Comparison of ENCODE assay signal across 8 cellular contexts in the genomic region with DNA sequence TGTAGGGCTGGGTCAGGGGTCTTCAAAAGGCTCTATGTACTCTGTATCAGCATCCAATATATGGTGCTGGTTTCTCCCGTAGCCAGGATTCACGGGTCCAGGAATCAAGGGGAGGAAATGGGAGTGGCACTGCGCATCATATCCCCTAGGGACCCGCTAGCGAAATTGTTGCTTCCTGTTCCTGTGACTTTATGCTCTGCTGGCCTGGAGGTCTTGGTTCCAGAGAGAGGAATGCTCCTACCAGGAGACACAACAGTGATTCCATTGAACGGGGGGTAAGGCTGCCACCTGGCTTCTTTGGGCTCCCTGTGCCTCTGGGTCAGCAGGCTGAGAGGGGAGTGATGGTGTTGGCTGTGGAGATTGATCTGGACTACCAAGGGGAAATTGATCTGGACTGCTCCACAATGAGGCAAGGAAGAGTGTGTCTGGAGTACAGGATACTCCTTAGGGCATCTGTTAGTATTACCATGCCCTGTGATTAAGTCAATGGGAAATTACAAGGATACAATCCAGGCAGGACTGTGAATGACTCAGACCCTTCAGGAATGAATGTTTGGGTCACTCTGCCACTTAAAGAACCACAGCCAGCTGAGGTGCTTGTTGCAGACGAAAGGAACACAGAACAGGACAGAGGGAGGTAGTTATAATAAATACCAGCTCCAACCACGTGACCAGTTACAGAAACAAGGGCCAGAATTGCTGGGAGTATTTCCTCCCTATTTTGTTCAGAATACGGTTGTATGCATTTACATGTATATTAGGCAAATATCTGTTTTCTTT. TPM values are rescaled to one million over a fixed set of nuclear protein-coding genes. Genes with fewer than 3 reads are reported as not detected.
DNase-seq lines count a peak whose midpoint lies in the region; ATAC-seq and TF ChIP-seq lines count a peak whose summit lies in the region.

No MANE protein-coding gene starts in this region.

- H4K20me1 ChIP-seq in HCT116 (ENCODE audit: insufficient read depth), result no peaks in the 10 kb centered on the region

- BruUV-seq in HCT116 (replicated peaks; lab: Mats Ljungman, UMichigan), result no TSS peak

- peak; percentile 71 for ATAC-seq in HCT116
- peak; percentile 61 for ATAC-seq in activated B cell treated with CpG ODN at 0.5 μM for 24 hours (ENCODE audit: low read depth)
- peak; percentile 40 to 62 for ATAC-seq in left cardiac atrium

- H3K4me1 ChIP-seq in HCT116 (ENCODE audit: control insufficient read depth in 1 of 2, insufficient read depth in 2 of 2, low read length in 2 of 2) (peaks cover 39 to 60% of the 10 kb centered on the region in 2 experiments), stomach smooth muscle (ENCODE audit: control insufficient read depth, insufficient read depth, low read length) (peaks cover 48% of the 10 kb centered on the region)

- H3K4me3 ChIP-seq in HCT116 (replicated peaks in 1 of 2; ENCODE audit: low read depth in 1 of 2, low read length in 2 of 2) (peak overlapping the region in 1 of 2 experiments; percentile 5; a peak in 1 of 4 replicates), stomach smooth muscle (ENCODE audit: low read length in 2 of 2) (peak overlapping the region; percentile 29 to 37)

- H3K9me2 ChIP-seq in HCT116 (ENCODE audit: insufficient read depth), result no peaks in the 10 kb centered on the region

- H3K27me3 Mint-ChIP-seq in activated B cell treated with CpG ODN at 0.5 μM for 24 hours, result no peaks in the 10 kb centered on the region

- RAD21 ChIA-PET in HCT116 (lab: Charles Lee; ENCODE audit: low non-redundant PET in 1 of 2, low total read pairs in 2 of 2, uncharacterized antibody in 2 of 2, unreplicated experiment in 2 of 2), result no interaction called here

- H3K4me1 Mint-ChIP-seq in activated B cell treated with CpG ODN at 0.5 μM for 24 hours, result peaks cover 28% of the 10 kb centered on the region

- H3K79me2 ChIP-seq in HCT116 (ENCODE audit: insufficient read depth, low read length), result peaks cover 81% of the 10 kb centered on the region

- H3K4me2 ChIP-seq in HCT116 (ENCODE audit: low read length), result peak overlapping the region; percentile 64

- POLR2A ChIA-PET in HCT116 (lab: Charles Lee) (no interaction called here), activated B cell treated with CpG ODN at 0.5 μM for 24 hours (lab: Charles Lee) (interaction anchor here (0.6 kb wide), 1 partner anchor 917 kb away, joined by 4 read pairs; no protein-coding TSS in a partner anchor)

- H3K27ac ChIP-seq in HCT116 (ENCODE audit: low read depth, low read length) (peak overlapping the region; percentile 65), stomach smooth muscle (ENCODE audit: low read length) (peak overlapping the region; percentile 55)

- no peak; the same call in 1 of the 2 replicates for TF ChIP-seq RAD21 in HCT116 (IDR thresholded peaks at IDR 0.05; ENCODE audit: low read depth)

- H3K27me3 ChIP-seq in HCT116 (ENCODE audit: insufficient read depth, low read length) (no peaks in the 10 kb centered on the region), stomach smooth muscle (ENCODE audit: control insufficient read depth in 1 of 2, insufficient read depth in 2 of 2, low read length in 2 of 2) (no peaks in the 10 kb centered on the region)

- DNase-seq in HCT116 (ENCODE audit: low read depth, low spot score) (peak; percentile 75), activated B cell treated with CpG ODN at 0.5 μM for 24 hours (no peak), left cardiac atrium (no peak), medulla oblongata (ENCODE audit: extremely low spot score) (no peak), NCI-H1105 (lab: John Stamatoyannopoulos, UW) (no peak), NOMO-1 (lab: John Stamatoyannopoulos, UW; ENCODE audit: unreplicated experiment in 2 of 2) (no peak)
- DNase-seq in activated naive CD4-positive, alpha-beta T cell treated with anti-CD3 and anti-CD28 coated beads, Interleukin-2, amount 50 U/mL, for 16 hours, result no peak

- H3K36me3 ChIP-seq in HCT116 (ENCODE audit: control insufficient read depth in 1 of 2, insufficient read depth in 2 of 2, low read length in 2 of 2) (no peaks in the 10 kb centered on the region), stomach smooth muscle (ENCODE audit: control insufficient read depth in 2 of 2, insufficient read depth in 2 of 2, low read length in 2 of 2) (peaks cover 0 to 5% of the 10 kb centered on the region in 2 donors)

- H3K4me3 Mint-ChIP-seq in activated B cell treated with CpG ODN at 0.5 μM for 24 hours, result peak overlapping the region; percentile 57

- H3K36me3 Mint-ChIP-seq in activated B cell treated with CpG ODN at 0.5 μM for 24 hours (ENCODE audit: low read depth), result no peaks in the 10 kb centered on the region

- H3K9ac ChIP-seq in HCT116 (ENCODE audit: low read length) (peak overlapping the region; percentile 38), stomach smooth muscle (ENCODE audit: low read length in 2 of 2) (peak overlapping the region in 1 of 2 donors; percentile 61)

- TF ChIP-seq POLR2A in HCT116 (IDR thresholded peaks at IDR 0.05; ENCODE audit: borderline replicate concordance, extremely low read depth, insufficient read depth, insufficient read length), result no peak

- H3K9me3 ChIP-seq in HCT116 (ENCODE audit: control insufficient read depth in 1 of 2, insufficient read depth in 1 of 2, low read depth in 1 of 2, low read length in 2 of 2), result no peaks in the 10 kb centered on the region
- no peaks in the 10 kb centered on the region for H3K9me3 ChIP-seq in stomach smooth muscle (ENCODE audit: control insufficient read depth in 2 of 2, low read length in 2 of 2)

- intact Hi-C loops in HCT116 (cut with micrococcal nuclease), result no loop called here
- intact Hi-C loops in activated B cell treated with CpG ODN at 0.5 μM for 24 hours (cut with micrococcal nuclease), result no loop called here
- intact Hi-C loops in left cardiac atrium (cut with DNase I), result no loop called here

- no peak overlapping the region for H3K27ac Mint-ChIP-seq in activated B cell treated with CpG ODN at 0.5 μM for 24 hours

- CTCF ChIA-PET in HCT116 (lab: Charles Lee) (no interaction called here), activated B cell treated with CpG ODN at 0.5 μM for 24 hours (lab: Charles Lee) (no interaction called here)

- H2AFZ ChIP-seq in HCT116 (ENCODE audit: low read depth, low read length, poor library complexity, severe bottlenecking), result no peak overlapping the region

- no peaks in the 10 kb centered on the region for H3K9me3 Mint-ChIP-seq in activated B cell treated with CpG ODN at 0.5 μM for 24 hours

- TF ChIP-seq CTCF in HCT116 (IDR thresholded peaks at IDR 0.05 in 2 of 3, conservative IDR thresholded peaks at IDR 0.05 in 1 of 3; ENCODE audit: borderline replicate concordance in 1 of 3, insufficient read depth in 1 of 3, low read depth in 2 of 3, low read length in 2 of 3), result no peak
- no peak for TF ChIP-seq CTCF in activated B cell treated with CpG ODN at 0.5 μM for 24 hours (IDR thresholded peaks at IDR 0.05)

TF ChIP-seq in HCT116, 20 proteins besides CTCF, POLR2A, EP300 and RAD21:
- TF ChIP-seq SP1 (IDR thresholded peaks at IDR 0.05; ENCODE audit: low read depth) (no peak; the same call in 1 of the 2 replicates), CBX3 (IDR thresholded peaks at IDR 0.05; ENCODE audit: low read depth) (peak; percentile 71; the same call in 1 of the 2 replicates), YY1 (IDR thresholded peaks at IDR 0.05; ENCODE audit: extremely low read depth, insufficient replicate concordance, low read depth, low read length) (no peak), EZH2 (IDR thresholded peaks at IDR 0.05) (no peak), SRF (IDR thresholded peaks at IDR 0.05; ENCODE audit: low read depth) (no peak), ZNF274 (IDR thresholded peaks at IDR 0.05; ENCODE audit: low read depth, low read length) (no peak), JUND (IDR thresholded peaks at IDR 0.05) (peak; percentile 74), CEBPB (IDR thresholded peaks at IDR 0.05; ENCODE audit: low read depth) (no peak), TCF7L2 (IDR thresholded peaks at IDR 0.05; ENCODE audit: borderline replicate concordance, extremely low read depth, insufficient read depth, insufficient read length) (no peak), EGR1 (IDR thresholded peaks at IDR 0.05; ENCODE audit: low read depth) (no peak), ZFX (IDR thresholded peaks at IDR 0.05) (no peak)
- TF ChIP-seq, protein P1, sequence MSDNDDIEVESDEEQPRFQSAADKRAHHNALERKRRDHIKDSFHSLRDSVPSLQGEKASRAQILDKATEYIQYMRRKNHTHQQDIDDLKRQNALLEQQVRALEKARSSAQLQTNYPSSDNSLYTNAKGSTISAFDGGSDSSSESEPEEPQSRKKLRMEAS (IDR thresholded peaks at IDR 0.05), result 0 out of 2 replicates have a peak, but pooled peaks have one; percentile 37

RNA-seq across cellular contexts. Expression of a gene that starts 10.2 kb away (rescaled TPM):
- 10.8 TPM for total RNA-seq in HCT116 (2021; ENCODE audit: unreplicated experiment)
- polyA plus RNA-seq in HCT116 (2012), result 10.1 and 10.3 TPM in 2 replicates
- 5.8 and 6.1 TPM in 2 replicates for total RNA-seq in activated B cell treated with CpG ODN at 0.5 μM for 24 hours
- 10 to 100 TPM; 16.8 to 19.1 TPM for total RNA-seq in left cardiac atrium
